Comparison of ENCODE assay signal across 8 cellular contexts in the genomic region with DNA sequence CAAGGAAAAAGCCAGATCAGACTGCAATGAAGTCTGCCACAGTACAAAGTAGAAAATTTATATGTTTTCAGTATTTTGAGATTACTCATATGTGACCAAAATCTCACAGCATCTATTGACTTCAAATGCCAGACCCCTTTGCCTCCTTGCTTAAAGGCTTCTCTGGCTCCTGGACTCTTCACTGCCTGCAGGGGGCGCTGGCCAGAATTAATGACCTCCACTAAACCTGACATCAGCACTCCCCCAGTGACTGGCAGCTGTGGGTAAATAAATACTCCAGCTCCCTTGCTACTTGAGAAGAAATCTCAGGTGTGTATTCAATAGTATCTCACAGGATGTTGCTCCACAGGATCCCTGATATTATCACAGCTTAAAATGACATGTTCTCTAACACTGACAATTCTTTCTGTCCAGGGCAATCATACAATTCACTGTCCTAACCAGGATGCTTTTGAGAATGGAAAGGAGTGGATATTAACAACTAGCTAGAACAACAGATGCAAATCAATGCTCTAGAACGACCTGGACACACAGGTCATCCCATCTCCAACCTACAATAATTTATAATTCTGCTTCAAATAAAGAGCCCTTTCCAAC. TPM values are rescaled to one million over a fixed set of nuclear protein-coding genes. Genes with fewer than 3 reads are reported as not detected.
A peak's percentile ranks its signal among the peaks of the same experiment; 100 is the strongest.
DNase-seq lines count a peak whose midpoint lies in the region; ATAC-seq and TF ChIP-seq lines count a peak whose summit lies in the region.

No MANE protein-coding gene starts in this region.

- H3K27me3 ChIP-seq in heart left ventricle: no peaks in the 10 kb centered on the region

- ATAC-seq in heart left ventricle (no peak), HG03457 (IDR thresholded peaks at IDR 0.05; ENCODE audit: unreplicated experiment) (no peak), GM19455 (IDR thresholded peaks at IDR 0.05; ENCODE audit: unreplicated experiment) (no peak)

- intact Hi-C loops in heart left ventricle (cut with DNase I): loop anchor here in 9 of 10 donors (5.0 to 10.0 kb wide), 5 partner anchors 45 to 105 kb away; a partner anchor contains a TSS

- peaks cover 0 to 78% (median 70%) of the 10 kb centered on the region in 9 donors for H3K36me3 ChIP-seq in heart left ventricle

- H3K4me3 ChIP-seq in heart left ventricle: no peak overlapping the region

- 26 to 35% (median 30%) methylated on average over 2 of the region's 2 CpGs for WGBS in heart left ventricle, 4 donors

- peak; percentile 77 for TF ChIP-seq CTCF in RWPE1 (conservative IDR thresholded peaks at IDR 0.05; ENCODE audit: low read depth)
- peak; percentile 39 to 70 (median 62) for TF ChIP-seq CTCF in heart left ventricle (IDR thresholded peaks at IDR 0.05)

- no peak overlapping the region for H3K27ac ChIP-seq in RWPE1
- H3K27ac ChIP-seq in heart left ventricle: no peak overlapping the region

- POLR2A ChIA-PET in RWPE1 (lab: Yijun Ruan, JAX; ENCODE audit: low non-redundant PET): no interaction called here

- CTCF ChIA-PET in RWPE1 (lab: Yijun Ruan, JAX): interaction anchor here (0.5 to 0.7 kb wide), 2 partner anchors 9 to 951 kb away, joined by 3 to 4 read pairs; no protein-coding TSS in a partner anchor

- TF ChIP-seq POLR2A in heart left ventricle (IDR thresholded peaks at IDR 0.05): no peak

- no peaks in the 10 kb centered on the region for H3K9me3 ChIP-seq in heart left ventricle

- peak; percentile 85 for DNase-seq in DMS 273 (lab: John Stamatoyannopoulos, UW; ENCODE audit: unreplicated experiment)
- DNase-seq in Kasumi-1 (lab: John Stamatoyannopoulos, UW): peak; percentile 81 to 85
- no peak for DNase-seq in RWPE1 (ENCODE audit: low spot score)
- peak; percentile 44 for DNase-seq in activated effector memory CD4-positive, alpha-beta T cell treated with Interleukin-2 at 50 U/mL for 16 hours
- DNase-seq in heart left ventricle: peak; percentile 28 to 67 (median 44)
- DNase-seq in stimulated activated CD4-positive, alpha-beta T cell treated with anti-CD3 and anti-CD28 coated beads, Interleukin-1b, Interleukin-23, amount 100 ng/mL, for 24 hours (ENCODE audit: low read depth in 4 of 4, low spot score in 1 of 4): peak; percentile 35 to 55 (median 49)

- H3K4me1 ChIP-seq in heart left ventricle: peaks cover 6 to 28% (median 16%) of the 10 kb centered on the region in 12 donors

RNA-seq across cellular contexts. Expression of a gene that starts 4.0 kb away (rescaled TPM):
- 10 to 100 TPM; 70.8 to 94.9 (median 79.8) TPM for total RNA-seq in heart left ventricle
- polyA plus RNA-seq in heart left ventricle: 10 to 100 TPM; 29.9 to 91.9 TPM

RNA-seq across cellular contexts. Expression of a gene that starts 13.2 kb away (rescaled TPM):
- total RNA-seq in heart left ventricle: 100 to 1,000 TPM in 1 of 9 donors, 10 to 100 TPM in 8; 59.7 to 105 (median 67.7) TPM
- polyA plus RNA-seq in heart left ventricle: 100 to 1,000 TPM in 1 of 2 donors, 10 to 100 TPM in 1; 47.4 to 157 TPM

RNA-seq across cellular contexts. Expression of a gene that starts 21.4 kb away (rescaled TPM):
- total RNA-seq in heart left ventricle: not detected
- under 1 TPM; 0.10 to 0.38 TPM for polyA plus RNA-seq in heart left ventricle

RNA-seq across cellular contexts. Expression of a gene that starts 21.5 kb away (rescaled TPM):
- total RNA-seq in heart left ventricle: 10 to 100 TPM; 56.2 to 97.1 (median 71.8) TPM
- polyA plus RNA-seq in heart left ventricle: 100 to 1,000 TPM; 110 to 136 TPM

RNA-seq across cellular contexts. Expression of a gene that starts 24.3 kb away (rescaled TPM):
- under 1 TPM; 0.21 to 0.88 (median 0.44) TPM for total RNA-seq in heart left ventricle
- polyA plus RNA-seq in heart left ventricle: under 1 TPM; 0.23 to 0.50 TPM
